ENCODE assay signal across 36 cellular contexts in the genomic region with DNA sequence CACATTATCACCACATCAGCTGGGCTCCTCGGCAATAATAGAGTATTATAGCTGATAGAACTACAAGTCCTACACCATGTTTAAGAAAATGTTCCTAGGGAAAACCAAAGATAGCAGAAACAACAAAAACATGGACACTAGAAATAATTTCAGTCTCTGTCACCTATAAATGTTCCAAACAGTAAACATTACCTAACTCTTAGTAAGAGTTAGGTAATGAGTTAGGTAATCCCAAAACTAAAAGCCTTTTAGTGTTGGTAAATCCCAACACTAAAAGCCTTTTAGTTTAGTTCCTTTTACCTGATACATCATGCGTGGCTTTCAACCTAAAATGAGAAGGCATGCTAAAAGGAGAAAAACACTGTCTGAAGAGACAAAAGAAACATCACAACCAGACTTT. TPM values are rescaled to one million over a fixed set of nuclear protein-coding genes. Genes with fewer than 3 reads are reported as not detected.
"Had no signal": no experiment of that assay in that cellular context is flagged by ENCODE, and none has a peak within 500 bp of the region (broad histone marks: within the 10 kb centered on the region; RNA-seq: fewer than 3 reads in every experiment).

No MANE protein-coding gene starts in this region.

- H3K36me3 Mint-ChIP-seq: activated CD4-positive, alpha-beta memory T cell treated with anti-CD3 and anti-CD28 coated beads for 36 hours; activated naive CD4-positive, alpha-beta T cell treated with anti-CD3 and anti-CD28 coated beads, Interleukin-2, amount 50 U/mL, for 72 hours; activated naive CD8-positive, alpha-beta T cell treated with anti-CD3 and anti-CD28 coated beads for 36 hours; brain had no signal

- H3K36me3 ChIP-seq: adrenal gland had no signal

- DNase-seq: activated B cell treated with CpG ODN at 0.5 μM for 24 hours; activated CD4-positive, alpha-beta memory T cell treated with anti-CD3 and anti-CD28 coated beads for 36 hours; activated CD4-positive, alpha-beta T cell treated with anti-CD3 and anti-CD28 coated beads for 4 hours; activated CD4-positive, alpha-beta T cell treated with anti-CD3 and anti-CD28 coated beads, Interleukin-2, amount 10 ng/mL, durations not matched to agents 24 days and 14 days; activated CD4-positive, alpha-beta T cell treated with anti-CD3 and anti-CD28 coated beads, Interleukin-2, amount 50 U/mL, for 1 hour; activated CD4-positive, alpha-beta T cell treated with anti-CD3 and anti-CD28 coated beads, Interleukin-2, amount 50 U/mL, for 4 hours; activated CD4-positive, CD25-positive, alpha-beta regulatory T cell treated with anti-CD3 and anti-CD28 coated beads, Interleukin-2, amount 50 U/mL, for 72 hours; activated CD8-positive, alpha-beta memory T cell treated with anti-CD3 and anti-CD28 coated beads, Interleukin-2, amount 50 U/mL, for 4 hours; activated CD8-positive, alpha-beta T cell treated with anti-CD3 and anti-CD28 coated beads for 36 hours; activated effector memory CD4-positive, alpha-beta T cell treated with anti-CD3 and anti-CD28 coated beads, Interleukin-2, amount 50 U/mL, for 16 hours; activated gamma-delta T cell treated with Interleukin-2 at 50 U/mL for 16 hours; activated naive CD4-positive, alpha-beta T cell; activated naive CD4-positive, alpha-beta T cell treated with anti-CD3 and anti-CD28 coated beads for 36 hours; activated naive CD4-positive, alpha-beta T cell treated with anti-CD3 and anti-CD28 coated beads, Interleukin-2, amount 50 U/mL, for 16 hours; activated naive CD8-positive, alpha-beta T cell treated with anti-CD3 and anti-CD28 coated beads for 36 hours; activated T-cell treated with anti-CD3 and anti-CD28 coated beads for 4 hours; activated T-cell treated with anti-CD3 and anti-CD28 coated beads, Interleukin-2, amount 50 U/mL, for 1 hour; activated T-cell treated with anti-CD3 and anti-CD28 coated beads, Interleukin-2, amount 50 U/mL, for 4 hours; activated T-cell treated with anti-CD3 and anti-CD28 coated beads, Interleukin-2, amount 50 U/mL, for 72 hours; adrenal gland; amniotic stem cell; aorta; central memory CD4-positive, alpha-beta T cell; T-helper 1 cell; T-helper 2 cell; T-helper 9 cell had no signal

- H3K27me3 Mint-ChIP-seq: activated B cell treated with CpG ODN at 0.5 μM for 24 hours; activated CD4-positive, alpha-beta T cell treated with anti-CD3 and anti-CD28 coated beads, Interleukin-2, amount 10 ng/mL, durations not matched to agents 24 days and 14 days; activated CD8-positive, alpha-beta T cell treated with anti-CD3 and anti-CD28 coated beads for 36 hours; activated T-helper 17 cell treated with anti-CD3 and anti-CD28 coated beads, Interleukin-2, amount 50 U/mL, for 72 hours; brain had no signal

- H3K9me3 ChIP-seq: adrenal gland had no signal

- H3K27ac Mint-ChIP-seq: activated B cell treated with CpG ODN at 0.5 μM for 24 hours; activated CD4-positive, alpha-beta memory T cell treated with anti-CD3 and anti-CD28 coated beads for 36 hours; activated CD4-positive, alpha-beta T cell treated with anti-CD3 and anti-CD28 coated beads, Interleukin-2, amount 10 ng/mL, durations not matched to agents 24 days and 14 days; activated CD8-positive, alpha-beta T cell treated with anti-CD3 and anti-CD28 coated beads for 36 hours; activated naive CD4-positive, alpha-beta T cell treated with anti-CD3 and anti-CD28 coated beads for 36 hours; activated naive CD4-positive, alpha-beta T cell treated with anti-CD3 and anti-CD28 coated beads, Interleukin-2, amount 50 U/mL, for 72 hours; activated naive CD8-positive, alpha-beta T cell treated with anti-CD3 and anti-CD28 coated beads for 36 hours; activated T-cell treated with anti-CD3 and anti-CD28 coated beads, Interleukin-2, amount 50 U/mL, for 72 hours; activated T-helper 1 cell treated with anti-CD3 and anti-CD28 coated beads, Interleukin-12 subunit alpha, Interleukin-12 subunit beta, Interleukin-2, Interleukin-4 antibody, amounts not matched to agents 30 ng/mL and 10 ng/mL and 1 ng/mL, durations not matched to agents 14 hours and 24 hours and 36 hours; activated T-helper 17 cell treated with anti-CD3 and anti-CD28 coated beads, Interleukin-2, amount 50 U/mL, for 72 hours; T-helper 1 cell treated with Interleukin-12 subunit alpha and Interleukin-12 subunit beta and Interleukin-4 antibody, amounts not matched to agents 30 μg/mL and 1 μg/mL, for 36 hours; T-helper 2 cell treated with Interferon-gamma antibody and Interleukin-4, amounts not matched to agents 5 μg/mL and 100 μg/mL, for 36 hours had no signal

- H3K27ac ChIP-seq: adrenal gland, VCaP had no signal

- H3K4me1 Mint-ChIP-seq: activated B cell treated with CpG ODN at 0.5 μM for 24 hours; activated CD4-positive, alpha-beta T cell treated with anti-CD3 and anti-CD28 coated beads, Interleukin-2, amount 10 ng/mL, durations not matched to agents 24 days and 14 days; activated naive CD8-positive, alpha-beta T cell treated with anti-CD3 and anti-CD28 coated beads for 36 hours; activated T-helper 17 cell treated with anti-CD3 and anti-CD28 coated beads, Interleukin-2, amount 50 U/mL, for 72 hours had no signal

- FAIRE-seq: TTC549 had no signal

- ATAC-seq: activated CD8-positive, alpha-beta T cell treated with anti-CD3 and anti-CD28 coated beads for 36 hours; activated naive CD4-positive, alpha-beta T cell treated with anti-CD3 and anti-CD28 coated beads, Interleukin-2, amount 50 U/mL, for 72 hours; activated T-cell treated with anti-CD3 and anti-CD28 coated beads, Interleukin-2, amount 50 U/mL, for 4 hours; activated T-cell treated with anti-CD3 and anti-CD28 coated beads, Interleukin-2, amount 50 U/mL, for 72 hours; activated T-helper 17 cell treated with anti-CD3 and anti-CD28 coated beads, Interleukin-2, amount 50 U/mL, for 72 hours had no signal

- H3K4me3 Mint-ChIP-seq: activated B cell treated with CpG ODN at 0.5 μM for 24 hours; activated CD4-positive, alpha-beta memory T cell treated with anti-CD3 and anti-CD28 coated beads for 36 hours; activated CD4-positive, alpha-beta T cell treated with anti-CD3 and anti-CD28 coated beads, Interleukin-2, amount 10 ng/mL, durations not matched to agents 24 days and 14 days; activated CD8-positive, alpha-beta T cell treated with anti-CD3 and anti-CD28 coated beads for 36 hours; activated naive CD4-positive, alpha-beta T cell treated with anti-CD3 and anti-CD28 coated beads for 36 hours; activated naive CD8-positive, alpha-beta T cell treated with anti-CD3 and anti-CD28 coated beads for 36 hours; activated T-cell treated with anti-CD3 and anti-CD28 coated beads, Interleukin-2, amount 50 U/mL, for 4 hours; activated T-cell treated with anti-CD3 and anti-CD28 coated beads, Interleukin-2, amount 50 U/mL, for 72 hours; activated T-helper 1 cell treated with anti-CD3 and anti-CD28 coated beads, Interleukin-12 subunit alpha, Interleukin-12 subunit beta, Interleukin-2, Interleukin-4 antibody, amounts not matched to agents 30 ng/mL and 10 ng/mL and 1 ng/mL, durations not matched to agents 14 hours and 24 hours and 36 hours; activated T-helper 17 cell treated with anti-CD3 and anti-CD28 coated beads, Interleukin-2, amount 50 U/mL, for 72 hours; brain; T-helper 1 cell treated with Interleukin-12 subunit alpha and Interleukin-12 subunit beta and Interleukin-4 antibody, amounts not matched to agents 30 μg/mL and 1 μg/mL, for 36 hours; T-helper 2 cell treated with Interferon-gamma antibody and Interleukin-4, amounts not matched to agents 5 μg/mL and 100 μg/mL, for 36 hours had no signal

- H3K4me3 ChIP-seq: adrenal gland had no signal

- H3K4me1 ChIP-seq: adrenal gland had no signal

- H3K9me3 Mint-ChIP-seq: activated B cell treated with CpG ODN at 0.5 μM for 24 hours; activated CD4-positive, alpha-beta memory T cell treated with anti-CD3 and anti-CD28 coated beads for 36 hours; activated CD4-positive, alpha-beta T cell treated with anti-CD3 and anti-CD28 coated beads, Interleukin-2, amount 10 ng/mL, durations not matched to agents 24 days and 14 days; activated CD8-positive, alpha-beta T cell treated with anti-CD3 and anti-CD28 coated beads for 36 hours; activated naive CD4-positive, alpha-beta T cell treated with anti-CD3 and anti-CD28 coated beads for 36 hours; activated naive CD8-positive, alpha-beta T cell treated with anti-CD3 and anti-CD28 coated beads for 36 hours; activated T-cell treated with anti-CD3 and anti-CD28 coated beads, Interleukin-2, amount 50 U/mL, for 4 hours; activated T-helper 1 cell treated with anti-CD3 and anti-CD28 coated beads, Interleukin-12 subunit alpha, Interleukin-12 subunit beta, Interleukin-2, Interleukin-4 antibody, amounts not matched to agents 30 ng/mL and 10 ng/mL and 1 ng/mL, durations not matched to agents 14 hours and 24 hours and 36 hours; activated T-helper 17 cell treated with anti-CD3 and anti-CD28 coated beads, Interleukin-2, amount 50 U/mL, for 72 hours; T-helper 1 cell treated with Interleukin-12 subunit alpha and Interleukin-12 subunit beta and Interleukin-4 antibody, amounts not matched to agents 30 μg/mL and 1 μg/mL, for 36 hours; T-helper 2 cell treated with Interferon-gamma antibody and Interleukin-4, amounts not matched to agents 5 μg/mL and 100 μg/mL, for 36 hours had no signal

RNA-seq across cellular contexts. Expression of a gene that starts 45.0 kb away (rescaled TPM):
- total RNA-seq: activated B cell treated with CpG ODN at 0.5 μM for 24 hours; activated CD4-positive, alpha-beta memory T cell treated with anti-CD3 and anti-CD28 coated beads for 36 hours; activated CD4-positive, alpha-beta T cell treated with anti-CD3 and anti-CD28 coated beads, Interleukin-2, amount 10 ng/mL, durations not matched to agents 24 days and 14 days; activated CD8-positive, alpha-beta memory T cell treated with anti-CD3 and anti-CD28 coated beads for 36 hours; activated CD8-positive, alpha-beta T cell treated with anti-CD3 and anti-CD28 coated beads for 36 hours; activated naive CD4-positive, alpha-beta T cell treated with anti-CD3 and anti-CD28 coated beads for 36 hours; activated naive CD4-positive, alpha-beta T cell treated with anti-CD3 and anti-CD28 coated beads, Interleukin-2, amount 50 U/mL, for 72 hours; activated naive CD8-positive, alpha-beta T cell treated with anti-CD3 and anti-CD28 coated beads for 36 hours; activated T-cell treated with anti-CD3 and anti-CD28 coated beads, Interleukin-2, amount 50 U/mL, for 4 hours; activated T-cell treated with anti-CD3 and anti-CD28 coated beads, Interleukin-2, amount 50 U/mL, for 72 hours; activated T-helper 1 cell treated with anti-CD3 and anti-CD28 coated beads, Interleukin-12 subunit alpha, Interleukin-12 subunit beta, Interleukin-2, Interleukin-4 antibody, amounts not matched to agents 30 ng/mL and 10 ng/mL and 1 ng/mL, durations not matched to agents 14 hours and 24 hours and 36 hours; activated T-helper 17 cell treated with anti-CD3 and anti-CD28 coated beads, Interleukin-2, amount 50 U/mL, for 72 hours; adrenal gland; aorta; cardiac septum had no signal
- polyA plus RNA-seq: adrenal gland, aorta had no signal
